ENCODE assay signal across 1 cellular context in genomic region chr20:5126512-5127203, GRCh38.
TF ChIP-seq lines count a peak whose summit lies in the region.

TSS of gene CDS2 (plus strand) at chr20:5127008. CDS start at chr20:5127093, 85 bp downstream.

TF ChIP-seq in HepG2, 621 proteins besides CTCF, POLR2A, EP300 and RAD21 (continued from another document and continues in another):
- TF ChIP-seq, protein P1, sequence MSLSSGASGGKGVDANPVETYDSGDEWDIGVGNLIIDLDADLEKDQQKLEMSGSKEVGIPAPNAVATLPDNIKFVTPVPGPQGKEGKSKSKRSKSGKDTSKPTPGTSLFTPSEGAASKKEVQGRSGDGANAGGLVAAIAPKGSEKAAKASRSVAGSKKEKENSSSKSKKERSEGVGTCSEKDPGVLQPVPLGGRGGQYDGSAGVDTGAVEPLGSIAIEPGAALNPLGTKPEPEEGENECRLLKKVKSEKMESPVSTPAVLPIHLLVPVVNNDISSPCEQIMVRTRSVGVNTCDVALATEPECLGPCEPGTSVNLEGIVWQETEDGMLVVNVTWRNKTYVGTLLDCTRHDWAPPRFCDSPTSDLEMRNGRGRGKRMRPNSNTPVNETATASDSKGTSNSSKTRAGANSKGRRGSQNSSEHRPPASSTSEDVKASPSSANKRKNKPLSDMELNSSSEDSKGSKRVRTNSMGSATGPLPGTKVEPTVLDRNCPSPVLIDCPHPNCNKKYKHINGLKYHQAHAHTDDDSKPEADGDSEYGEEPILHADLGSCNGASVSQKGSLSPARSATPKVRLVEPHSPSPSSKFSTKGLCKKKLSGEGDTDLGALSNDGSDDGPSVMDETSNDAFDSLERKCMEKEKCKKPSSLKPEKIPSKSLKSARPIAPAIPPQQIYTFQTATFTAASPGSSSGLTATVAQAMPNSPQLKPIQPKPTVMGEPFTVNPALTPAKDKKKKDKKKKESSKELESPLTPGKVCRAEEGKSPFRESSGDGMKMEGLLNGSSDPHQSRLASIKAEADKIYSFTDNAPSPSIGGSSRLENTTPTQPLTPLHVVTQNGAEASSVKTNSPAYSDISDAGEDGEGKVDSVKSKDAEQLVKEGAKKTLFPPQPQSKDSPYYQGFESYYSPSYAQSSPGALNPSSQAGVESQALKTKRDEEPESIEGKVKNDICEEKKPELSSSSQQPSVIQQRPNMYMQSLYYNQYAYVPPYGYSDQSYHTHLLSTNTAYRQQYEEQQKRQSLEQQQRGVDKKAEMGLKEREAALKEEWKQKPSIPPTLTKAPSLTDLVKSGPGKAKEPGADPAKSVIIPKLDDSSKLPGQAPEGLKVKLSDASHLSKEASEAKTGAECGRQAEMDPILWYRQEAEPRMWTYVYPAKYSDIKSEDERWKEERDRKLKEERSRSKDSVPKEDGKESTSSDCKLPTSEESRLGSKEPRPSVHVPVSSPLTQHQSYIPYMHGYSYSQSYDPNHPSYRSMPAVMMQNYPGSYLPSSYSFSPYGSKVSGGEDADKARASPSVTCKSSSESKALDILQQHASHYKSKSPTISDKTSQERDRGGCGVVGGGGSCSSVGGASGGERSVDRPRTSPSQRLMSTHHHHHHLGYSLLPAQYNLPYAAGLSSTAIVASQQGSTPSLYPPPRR (CRISPR knock-in tag; IDR thresholded peaks at IDR 0.05; ENCODE audit: borderline replicate concordance) = peak; percentile 13; the same call in 1 of the 2 replicates
- no peak for TF ChIP-seq SMARCE1 (IDR thresholded peaks at IDR 0.05; ENCODE audit: borderline replicate concordance)
- TF ChIP-seq ZNF556 (CRISPR knock-in tag; IDR thresholded peaks at IDR 0.05; ENCODE audit: borderline replicate concordance) = peak; percentile 90
- peak; percentile 30; the same call in 1 of the 2 replicates for TF ChIP-seq HCFC1 (IDR thresholded peaks at IDR 0.05; ENCODE audit: low read depth, low read length)
- TF ChIP-seq KDM1A (CRISPR knock-in tag; IDR thresholded peaks at IDR 0.05) = 0 out of 2 replicates have a peak, but pooled peaks have one; percentile 14
- no peak for TF ChIP-seq ZNF850 (CRISPR knock-in tag; conservative IDR thresholded peaks at IDR 0.05)
- peak; percentile 67; the same call in 1 of the 2 replicates for TF ChIP-seq MIER2 (CRISPR knock-in tag; IDR thresholded peaks at IDR 0.05)
- TF ChIP-seq CENPX (CRISPR knock-in tag; IDR thresholded peaks at IDR 0.05) = no peak
- TF ChIP-seq MXD1 (CRISPR knock-in tag; IDR thresholded peaks at IDR 0.05) = no peak
- no peak for TF ChIP-seq EHMT2 (IDR thresholded peaks at IDR 0.05; ENCODE audit: borderline replicate concordance, low read depth, low read length)
- TF ChIP-seq CREB3 (CRISPR knock-in tag; IDR thresholded peaks at IDR 0.05) = no peak
- TF ChIP-seq SALL2 (CRISPR knock-in tag; IDR thresholded peaks at IDR 0.05) = peak; percentile 87; the same call in 1 of the 2 replicates
- TF ChIP-seq SP4 (CRISPR knock-in tag; IDR thresholded peaks at IDR 0.05) = peak; percentile 91
- TF ChIP-seq ZNF724P (CRISPR knock-in tag; IDR thresholded peaks at IDR 0.05; ENCODE audit: borderline replicate concordance) = peak; percentile 89; the same call in 1 of the 2 replicates
- peak; percentile 67 for TF ChIP-seq TAF1 (CRISPR knock-in tag; IDR thresholded peaks at IDR 0.05)
- TF ChIP-seq GZF1 (CRISPR knock-in tag; IDR thresholded peaks at IDR 0.05) = no peak
- TF ChIP-seq IRF9 (CRISPR knock-in tag; IDR thresholded peaks at IDR 0.05; ENCODE audit: borderline replicate concordance) = no peak; the same call in 1 of the 2 replicates
- peak; percentile 63; the same call in 1 of the 2 replicates for TF ChIP-seq HNF4A (CRISPR knock-in tag; IDR thresholded peaks at IDR 0.05)
- TF ChIP-seq PAF1 (CRISPR knock-in tag; IDR thresholded peaks at IDR 0.05) = no peak
- TF ChIP-seq, protein P2, sequence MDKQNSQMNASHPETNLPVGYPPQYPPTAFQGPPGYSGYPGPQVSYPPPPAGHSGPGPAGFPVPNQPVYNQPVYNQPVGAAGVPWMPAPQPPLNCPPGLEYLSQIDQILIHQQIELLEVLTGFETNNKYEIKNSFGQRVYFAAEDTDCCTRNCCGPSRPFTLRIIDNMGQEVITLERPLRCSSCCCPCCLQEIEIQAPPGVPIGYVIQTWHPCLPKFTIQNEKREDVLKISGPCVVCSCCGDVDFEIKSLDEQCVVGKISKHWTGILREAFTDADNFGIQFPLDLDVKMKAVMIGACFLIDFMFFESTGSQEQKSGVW (CRISPR knock-in tag; IDR thresholded peaks at IDR 0.05; ENCODE audit: borderline replicate concordance) = no peak
- TF ChIP-seq JDP2 (CRISPR knock-in tag; IDR thresholded peaks at IDR 0.05; ENCODE audit: borderline replicate concordance) = no peak
- no peak for TF ChIP-seq U2AF2 (IDR thresholded peaks at IDR 0.05; ENCODE audit: low read depth, low read length)
- 0 out of 2 replicates have a peak, but pooled peaks have one; percentile 50 for TF ChIP-seq DNMT1 (CRISPR knock-in tag; IDR thresholded peaks at IDR 0.05)
- peak; percentile 83 for TF ChIP-seq GABPB1 (CRISPR knock-in tag; IDR thresholded peaks at IDR 0.05)
- TF ChIP-seq ARID2 (CRISPR knock-in tag; IDR thresholded peaks at IDR 0.05; ENCODE audit: borderline replicate concordance) = peak; percentile 96
- peak; percentile 97 for TF ChIP-seq E2F1 (CRISPR knock-in tag; IDR thresholded peaks at IDR 0.05)
- no peak for TF ChIP-seq ZNF816 (CRISPR knock-in tag; IDR thresholded peaks at IDR 0.05; ENCODE audit: borderline replicate concordance)
- no peak for TF ChIP-seq ZNF710 (CRISPR knock-in tag; IDR thresholded peaks at IDR 0.05; ENCODE audit: borderline replicate concordance)
- TF ChIP-seq NCOA1 (CRISPR knock-in tag; IDR thresholded peaks at IDR 0.05) = peak; percentile 92
- no peak for TF ChIP-seq IRF1 (CRISPR knock-in tag; IDR thresholded peaks at IDR 0.05; ENCODE audit: low read depth)
- TF ChIP-seq, protein P3, sequence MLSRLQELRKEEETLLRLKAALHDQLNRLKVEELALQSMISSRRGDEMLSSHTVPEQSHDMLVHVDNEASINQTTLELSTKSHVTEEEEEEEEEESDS (CRISPR knock-in tag; IDR thresholded peaks at IDR 0.05; ENCODE audit: borderline replicate concordance) = no peak
- peak; percentile 83 for TF ChIP-seq ZBTB7B (CRISPR knock-in tag; IDR thresholded peaks at IDR 0.05)
- TF ChIP-seq ZNF567 (CRISPR knock-in tag; IDR thresholded peaks at IDR 0.05; ENCODE audit: borderline replicate concordance) = peak; percentile 78
- no peak for TF ChIP-seq SRSF1 (optimal IDR thresholded peaks at IDR 0.05; ENCODE audit: low read depth, low read length)
- TF ChIP-seq KLF13 (CRISPR knock-in tag; IDR thresholded peaks at IDR 0.05) = 0 out of 2 replicates have a peak, but pooled peaks have one; percentile 31
- TF ChIP-seq SP2 (CRISPR knock-in tag; IDR thresholded peaks at IDR 0.05) = peak; percentile 91
- TF ChIP-seq NFIC (IDR thresholded peaks at IDR 0.05; ENCODE audit: low read length) = no peak
- TF ChIP-seq U2AF1 (optimal IDR thresholded peaks at IDR 0.05; ENCODE audit: low read depth, low read length) = no peak
- TF ChIP-seq ZNF784 (CRISPR knock-in tag; IDR thresholded peaks at IDR 0.05; ENCODE audit: borderline replicate concordance) = no peak; the same call in none of the 2 replicates
- peak; percentile 99 for TF ChIP-seq BCL3 (CRISPR knock-in tag; IDR thresholded peaks at IDR 0.05)
- TF ChIP-seq POLR2AphosphoS2 (IDR thresholded peaks at IDR 0.05; ENCODE audit: low read depth, low read length) = no peak
- no peak; the same call in 1 of the 2 replicates for TF ChIP-seq ZZZ3 (CRISPR knock-in tag; IDR thresholded peaks at IDR 0.05; ENCODE audit: borderline replicate concordance)
- TF ChIP-seq RBAK (CRISPR knock-in tag; IDR thresholded peaks at IDR 0.05) = no peak
- peak; percentile 95 for TF ChIP-seq ZFY (CRISPR knock-in tag; IDR thresholded peaks at IDR 0.05)
- peak; percentile 97 for TF ChIP-seq ZNF580 (CRISPR knock-in tag; IDR thresholded peaks at IDR 0.05; ENCODE audit: borderline replicate concordance, low read depth)
- peak; percentile 88 for TF ChIP-seq ZFP91 (CRISPR knock-in tag; IDR thresholded peaks at IDR 0.05; ENCODE audit: borderline replicate concordance)
- TF ChIP-seq ISX (CRISPR knock-in tag; conservative IDR thresholded peaks at IDR 0.05) = no peak
